9 cellular contexts compared by ENCODE assay signal in genomic region chr16:80743273-80743672, GRCh38.
"Had no signal": no experiment of that assay in that cellular context is flagged by ENCODE, and none has a peak within 500 bp of the region (broad histone marks: within the 10 kb centered on the region; RNA-seq: fewer than 3 reads in every experiment).

No MANE protein-coding gene starts in this region.

- H3K27ac Mint-ChIP-seq: stimulated activated memory B cell treated with anti-CD40 and anti-IgM and Interleukin-4, amounts not matched to agents 10 μg/mL and 1 μg/mL and 100 μg/mL, for 72 hours; T-helper 17 cell had no signal

- ATAC-seq: stimulated activated memory B cell treated with anti-CD40 and anti-IgM and Interleukin-4, amounts not matched to agents 10 μg/mL and 1 μg/mL and 100 μg/mL, for 72 hours; T-helper 17 cell had no signal

- H3K4me1 Mint-ChIP-seq: stimulated activated memory B cell treated with anti-CD40 and anti-IgM and Interleukin-4, amounts not matched to agents 10 μg/mL and 1 μg/mL and 100 μg/mL, for 72 hours had no signal

- DNase-seq: activated CD4-positive, alpha-beta T cell treated with anti-CD3 and anti-CD28 coated beads for 48 hours; activated T-cell treated with anti-CD3 and anti-CD28 coated beads, Interleukin-2, amount 50 U/mL, for 48 hours; ovary; stimulated activated CD4-positive, alpha-beta T cell treated with anti-CD3 and anti-CD28 coated beads, Interleukin-12 subunit alpha, Interleukin-12 subunit beta, amount 100 ng/mL, for 4 hours; stimulated activated CD4-positive, alpha-beta T cell treated with anti-CD3 and anti-CD28 coated beads, Interleukin-2, amount 100 ng/mL, for 24 hours; T-helper 17 cell; uterus; WERI-Rb-1 had no signal

- H3K4me3 Mint-ChIP-seq: stimulated activated memory B cell treated with anti-CD40 and anti-IgM and Interleukin-4, amounts not matched to agents 10 μg/mL and 1 μg/mL and 100 μg/mL, for 72 hours; T-helper 17 cell had no signal

- H3K27me3 Mint-ChIP-seq: stimulated activated memory B cell treated with anti-CD40 and anti-IgM and Interleukin-4, amounts not matched to agents 10 μg/mL and 1 μg/mL and 100 μg/mL, for 72 hours; T-helper 17 cell had no signal
